ENCODE assay signal across 11 cellular contexts in genomic region chr1:161171191-161171590, GRCh38. TPM values are rescaled to one million over a fixed set of nuclear protein-coding genes. Genes with fewer than 3 reads are reported as not detected.
A peak's percentile ranks its signal among the peaks of the same experiment; 100 is the strongest.
DNase-seq lines count a peak whose midpoint lies in the region; ATAC-seq, FAIRE-seq and TF ChIP-seq lines count a peak whose summit lies in the region.
"Had no signal": no experiment of that assay in that cellular context is flagged by ENCODE, and none has a peak within 500 bp of the region (broad histone marks: within the 10 kb centered on the region; RNA-seq: fewer than 3 reads in every experiment).

No MANE protein-coding gene starts in this region.

- no TSS peak for BruUV-seq in K562 (replicated peaks; lab: Mats Ljungman, UMichigan)

- H2AFZ ChIP-seq in K562 (ENCODE audit: low read depth, low read length) (no peak overlapping the region), osteoblast (ENCODE audit: low read length) (no peak overlapping the region)

- POLR2A ChIA-PET in activated CD4-positive, alpha-beta T cell treated with anti-CD3 and anti-CD28 coated beads, Interleukin-2, amount 10 ng/mL, durations not matched to agents 7 days and 5 days (lab: Charles Lee) = no interaction called here
- POLR2A ChIA-PET in K562 (lab: Yijun Ruan, JAX) = interaction anchor here (0.6 to 3.1 kb wide), 4 partner anchors 10 to 1523 kb away, joined by 3 to 12 read pairs (median 8); no protein-coding TSS in a partner anchor

- CTCF ChIA-PET in activated CD4-positive, alpha-beta T cell treated with anti-CD3 and anti-CD28 coated beads, Interleukin-2, amount 10 ng/mL, durations not matched to agents 7 days and 5 days (lab: Charles Lee) = interaction anchor here (0.5 to 2.3 kb wide), 3 partner anchors 8 to 283 kb away, joined by 3 to 14 read pairs (median 3); no protein-coding TSS in a partner anchor
- CTCF ChIA-PET in K562 (lab: Yijun Ruan, JAX; ENCODE audit: low intra/inter-chr PET ratio) = no interaction called here

- H3K4me3 Mint-ChIP-seq in activated CD4-positive, alpha-beta T cell treated with anti-CD3 and anti-CD28 coated beads, Interleukin-2, amount 10 ng/mL, durations not matched to agents 7 days and 5 days = no peak overlapping the region

- H3K9me1 ChIP-seq in K562 (ENCODE audit: control insufficient read depth, insufficient read depth, low read length) = no peaks in the 10 kb centered on the region

- peaks cover 80% of the 10 kb centered on the region for H3K36me3 ChIP-seq in K562 (ENCODE audit: control insufficient read depth, insufficient read depth, low read length)
- peaks cover 56% of the 10 kb centered on the region for H3K36me3 ChIP-seq in osteoblast (ENCODE audit: insufficient read depth, low read length)

- H3K4me2 ChIP-seq in K562 (ENCODE audit: insufficient read depth, low read length) (no peak overlapping the region), osteoblast (ENCODE audit: insufficient read depth, low read length) (no peak overlapping the region)

- WGBS in K562 (ENCODE audit: insufficient coverage, low coverage, missing lambda C conversion rate) = 77% methylated on average over 4 of the region's 5 CpGs

- no peak for TF ChIP-seq EP300 in K562 (IDR thresholded peaks at IDR 0.05; ENCODE audit: low read length)

- no peaks in the 10 kb centered on the region for H3K27me3 Mint-ChIP-seq in activated CD4-positive, alpha-beta T cell treated with anti-CD3 and anti-CD28 coated beads, Interleukin-2, amount 10 ng/mL, durations not matched to agents 7 days and 5 days

- H3K4me3 ChIP-seq in HFF-Myc (replicated peaks; ENCODE audit: low read depth, low read length) (no peak overlapping the region), K562 (no peak overlapping the region), osteoblast (ENCODE audit: insufficient read depth, low read length) (no peak overlapping the region)
- H3K4me3 ChIP-seq: esophagus muscularis mucosa had no signal

- TF ChIP-seq RAD21 in K562 (CRISPR knock-in tag; conservative IDR thresholded peaks at IDR 0.05 in 1 of 2, IDR thresholded peaks at IDR 0.05 in 1 of 2) = no peak

- H3K27me3 ChIP-seq in K562 (ENCODE audit: control insufficient read depth in 2 of 2, insufficient read depth in 2 of 2, low read length in 2 of 2) (no peaks in the 10 kb centered on the region), osteoblast (ENCODE audit: insufficient read depth, low read length) (no peaks in the 10 kb centered on the region)
- H3K27me3 ChIP-seq: esophagus muscularis mucosa had no signal

- peak overlapping the region; percentile 57 for H3K27ac Mint-ChIP-seq in activated CD4-positive, alpha-beta T cell treated with anti-CD3 and anti-CD28 coated beads, Interleukin-2, amount 10 ng/mL, durations not matched to agents 7 days and 5 days

- ATAC-seq in K562 = no peak
- no peak for ATAC-seq in HG03175 (IDR thresholded peaks at IDR 0.05; ENCODE audit: unreplicated experiment)

- H3K9me3 Mint-ChIP-seq in activated CD4-positive, alpha-beta T cell treated with anti-CD3 and anti-CD28 coated beads, Interleukin-2, amount 10 ng/mL, durations not matched to agents 7 days and 5 days = no peaks in the 10 kb centered on the region

- peaks cover 40% of the 10 kb centered on the region for H3K4me1 Mint-ChIP-seq in activated CD4-positive, alpha-beta T cell treated with anti-CD3 and anti-CD28 coated beads, Interleukin-2, amount 10 ng/mL, durations not matched to agents 7 days and 5 days

- FAIRE-seq in K562 (lab: Jason Lieb, UNC) = no peak

- TF ChIP-seq POLR2A in K562 (conservative IDR thresholded peaks at IDR 0.05) = no peak

- H3K79me2 ChIP-seq in K562 (ENCODE audit: control insufficient read depth, insufficient read depth, low read length) (peaks cover 33% of the 10 kb centered on the region), osteoblast (ENCODE audit: insufficient read depth, low read length) (peaks cover 17% of the 10 kb centered on the region)

- H3K9me3 ChIP-seq in K562 (replicated peaks; ENCODE audit: control insufficient read depth, insufficient read depth, low read depth, low read length) (no peaks in the 10 kb centered on the region), osteoblast (ENCODE audit: low read depth, low read length) (no peaks in the 10 kb centered on the region)
- H3K9me3 ChIP-seq: esophagus muscularis mucosa had no signal

- H4K20me1 ChIP-seq in K562 (replicated peaks; ENCODE audit: control insufficient read depth, insufficient read depth, low read length) (no peaks in the 10 kb centered on the region), osteoblast (ENCODE audit: insufficient read depth, low read length) (no peaks in the 10 kb centered on the region)

- DNase-seq in activated CD4-positive, alpha-beta T cell treated with anti-CD3 and anti-CD28 coated beads, Interleukin-2, amount 10 ng/mL, durations not matched to agents 7 days and 5 days = no peak
- no peak for DNase-seq in activated CD4-positive, alpha-beta T cell treated with anti-CD3 and anti-CD28 coated beads, Interleukin-2, amount 50 U/mL, for 48 hours
- no peak for DNase-seq in HFF-Myc (ENCODE audit: extremely low read depth, low read depth)
- DNase-seq in K562 (ENCODE audit: extremely low read depth in 1 of 4, low spot score in 3 of 4) = peak in 1 of 4 experiments; percentile 14
- peak; percentile 27 for DNase-seq in osteoblast (ENCODE audit: insufficient read length, low spot score, missing footprints)
- no peak for DNase-seq in C1 segment of cervical spinal cord (lab: John Stamatoyannopoulos, UW)
- DNase-seq in NCI-H748 (lab: John Stamatoyannopoulos, UW; ENCODE audit: unreplicated experiment) = no peak
- DNase-seq: DMS79, mesenchymal stem cell had no signal

- peaks cover 47% of the 10 kb centered on the region for H3K36me3 Mint-ChIP-seq in activated CD4-positive, alpha-beta T cell treated with anti-CD3 and anti-CD28 coated beads, Interleukin-2, amount 10 ng/mL, durations not matched to agents 7 days and 5 days (ENCODE audit: low read depth)

- intact Hi-C loops in K562 (cut with micrococcal nuclease) = loop anchor here (10.0 kb wide), 1 partner anchor 336 kb away; no protein-coding TSS in a partner anchor

- H3K27ac ChIP-seq in K562 (ENCODE audit: extremely low read depth, low read depth, low read length) (no peak overlapping the region), osteoblast (ENCODE audit: low read depth, low read length) (peak overlapping the region; percentile 92)

- H3K4me1 ChIP-seq in K562 (replicated peaks in 1 of 2; ENCODE audit: control insufficient read depth in 2 of 2, insufficient read depth in 2 of 2, low read length in 2 of 2) = peaks cover 15 to 45% of the 10 kb centered on the region in 2 experiments; a peak in 4 of 5 replicates
- H3K4me1 ChIP-seq in osteoblast (ENCODE audit: insufficient read depth, low read length) = peaks cover 25% of the 10 kb centered on the region

- TF ChIP-seq CTCF in HFF-Myc (IDR thresholded peaks at IDR 0.05; ENCODE audit: low read depth, low read length, missing control alignments) (peak; percentile 33), K562 (IDR thresholded peaks at IDR 0.05 in 2 of 3, conservative IDR thresholded peaks at IDR 0.05 in 1 of 3; ENCODE audit: insufficient read depth in 2 of 3, low read depth in 1 of 3, low read length in 3 of 3) (peak; percentile 41 to 48 (median 42); a peak in 5 of 6 replicates), osteoblast (IDR thresholded peaks at IDR 0.05; ENCODE audit: extremely low read depth, low read depth, low read length) (peak; percentile 41)

- in situ Hi-C loops in K562 (cut with MboI) = no loop called here

- 0 out of 4 replicates have a peak overlapping the region, but pooled peaks of 1 of the 2 experiments have one; percentile 27 for H3K9ac ChIP-seq in K562 (ENCODE audit: insufficient read depth in 1 of 2, low read depth in 2 of 2, low read length in 2 of 2)

RNA-seq across cellular contexts. Expression of gene PPOX, which starts 5.0 kb away (rescaled TPM):
- total RNA-seq in activated CD4-positive, alpha-beta T cell treated with anti-CD3 and anti-CD28 coated beads, Interleukin-2, amount 10 ng/mL, durations not matched to agents 7 days and 5 days = 10 to 100 TPM; 33.6 to 40.7 TPM
- 111 and 182 TPM in 2 replicates for total RNA-seq in K562 (2011; cell fraction: chromatin; rRNA removed; ENCODE audit: low replicate concordance)
- 117 TPM in 2 replicates for total RNA-seq in K562 (2011; cell fraction: nucleolus; rRNA removed)
- total RNA-seq in K562 (2011; cell fraction: nucleoplasm; rRNA removed) = 116 and 129 TPM in 2 replicates
- total RNA-seq in K562 (2014; rRNA removed) = 45.9 and 66.7 TPM in 2 replicates
- total RNA-seq in K562 (2014; rRNA removed; fragmentation: Illumina TruSeq; extraction: Trizol) = 33.1 and 36.1 TPM in 2 replicates
- 22.1 and 24.9 TPM in 2 replicates for total RNA-seq in K562 (2015; rRNA removed; fragmentation: Illumina TruSeq; extraction: Trizol)
- total RNA-seq in K562 (2021) = 48.5 TPM in 2 replicates
- polyA plus RNA-seq in K562 (2011; rRNA removed) = 57.1 and 98.3 TPM in 2 replicates
- 56.7 and 63.8 TPM in 2 replicates for polyA plus RNA-seq in K562 (2011; cell fraction: cytosol; rRNA removed)
- polyA plus RNA-seq in K562 (2011; cell fraction: nucleus; rRNA removed) = 357 and 442 TPM in 2 replicates
- polyA plus RNA-seq in K562 (2012) = 44.3 and 62.8 TPM in 2 replicates
- polyA plus RNA-seq in K562 (2014; fragmentation: Illumina TruSeq; extraction: Trizol) = 35.4 and 38.9 TPM in 2 replicates
- polyA plus RNA-seq in K562 (2014; fragmentation: Nextera tagmentation; extraction: Ambion mirVana) = 10 to 100 TPM; 17.0 to 31.1 TPM
- polyA plus RNA-seq in K562 (2014; rRNA removed) = 55.4 and 81.8 TPM in 2 replicates
- 22.0 and 25.5 TPM in 2 replicates for polyA minus RNA-seq in K562 (2011; rRNA and poly(A)+ RNA removed)
- polyA minus RNA-seq in K562 (2011; cell fraction: cytosol; rRNA and poly(A)+ RNA removed) = 12.2 and 28.6 TPM in 2 replicates
- 34.2 and 56.1 TPM in 2 replicates for polyA minus RNA-seq in K562 (2011; cell fraction: nucleus; rRNA and poly(A)+ RNA removed)
- 15.9 and 19.5 TPM in 2 replicates for total RNA-seq in osteoblast

RNA-seq across cellular contexts. Expression of gene B4GALT3, which starts 6.1 kb away (rescaled TPM):
- 10 to 100 TPM; 43.1 to 48.6 TPM for total RNA-seq in activated CD4-positive, alpha-beta T cell treated with anti-CD3 and anti-CD28 coated beads, Interleukin-2, amount 10 ng/mL, durations not matched to agents 7 days and 5 days
- 57.0 and 113 TPM in 2 replicates for total RNA-seq in K562 (2011; cell fraction: chromatin; rRNA removed; ENCODE audit: low replicate concordance)
- 102 and 112 TPM in 2 replicates for total RNA-seq in K562 (2011; cell fraction: nucleolus; rRNA removed)
- total RNA-seq in K562 (2011; cell fraction: nucleoplasm; rRNA removed) = 89.3 and 101 TPM in 2 replicates
- 37.1 and 68.3 TPM in 2 replicates for total RNA-seq in K562 (2014; rRNA removed)
- 32.0 TPM in 2 replicates for total RNA-seq in K562 (2014; rRNA removed; fragmentation: Illumina TruSeq; extraction: Trizol)
- total RNA-seq in K562 (2015; rRNA removed; fragmentation: Illumina TruSeq; extraction: Trizol) = 38.0 and 41.2 TPM in 2 replicates
- total RNA-seq in K562 (2021) = 57.6 and 59.9 TPM in 2 replicates
- polyA plus RNA-seq in K562 (2011; rRNA removed) = 31.2 and 48.5 TPM in 2 replicates
- polyA plus RNA-seq in K562 (2011; cell fraction: cytosol; rRNA removed) = 49.7 and 72.8 TPM in 2 replicates
- 118 and 168 TPM in 2 replicates for polyA plus RNA-seq in K562 (2011; cell fraction: nucleus; rRNA removed)
- 52.6 and 67.1 TPM in 2 replicates for polyA plus RNA-seq in K562 (2012)
- polyA plus RNA-seq in K562 (2014; fragmentation: Illumina TruSeq; extraction: Trizol) = 82.0 and 85.4 TPM in 2 replicates
- 100 to 1,000 TPM in 1 of 2 experiments, 10 to 100 TPM in 1; 46.1 to 103 TPM for polyA plus RNA-seq in K562 (2014; fragmentation: Nextera tagmentation; extraction: Ambion mirVana)
- polyA plus RNA-seq in K562 (2014; rRNA removed) = 50.7 and 66.4 TPM in 2 replicates
- 15.4 and 16.3 TPM in 2 replicates for polyA minus RNA-seq in K562 (2011; rRNA and poly(A)+ RNA removed)
- 25.1 and 26.1 TPM in 2 replicates for polyA minus RNA-seq in K562 (2011; cell fraction: cytosol; rRNA and poly(A)+ RNA removed)
- 21.9 and 28.3 TPM in 2 replicates for polyA minus RNA-seq in K562 (2011; cell fraction: nucleus; rRNA and poly(A)+ RNA removed)
- 18.5 and 18.9 TPM in 2 replicates for total RNA-seq in osteoblast

RNA-seq across cellular contexts. Expression of gene USP21, which starts 11.9 kb away (rescaled TPM):
- 10 to 100 TPM; 34.7 to 40.2 TPM for total RNA-seq in activated CD4-positive, alpha-beta T cell treated with anti-CD3 and anti-CD28 coated beads, Interleukin-2, amount 10 ng/mL, durations not matched to agents 7 days and 5 days
- total RNA-seq in K562 (2011; cell fraction: chromatin; rRNA removed; ENCODE audit: low replicate concordance) = 83.0 and 141 TPM in 2 replicates
- total RNA-seq in K562 (2011; cell fraction: nucleolus; rRNA removed) = 82.2 and 86.2 TPM in 2 replicates
- total RNA-seq in K562 (2011; cell fraction: nucleoplasm; rRNA removed) = 77.2 and 80.0 TPM in 2 replicates
- total RNA-seq in K562 (2014; rRNA removed) (21.6 and 25.7 TPM in 2 replicates), K562 (2014; rRNA removed; fragmentation: Illumina TruSeq; extraction: Trizol) (4.9 and 5.1 TPM in 2 replicates), K562 (2015; rRNA removed; fragmentation: Illumina TruSeq; extraction: Trizol) (7.2 and 9.5 TPM in 2 replicates), K562 (2021) (41.7 and 42.7 TPM in 2 replicates), osteoblast (8.0 and 9.1 TPM in 2 replicates)
- polyA plus RNA-seq in K562 (2011; rRNA removed) (22.9 and 38.9 TPM in 2 replicates), K562 (2014; fragmentation: Illumina TruSeq; extraction: Trizol) (44.9 and 52.4 TPM in 2 replicates), K562 (2014; fragmentation: Nextera tagmentation; extraction: Ambion mirVana) (10 to 100 TPM; 14.7 to 14.8 TPM), K562 (2014; rRNA removed) (35.4 and 39.3 TPM in 2 replicates)
- polyA plus RNA-seq in K562 (2011; cell fraction: cytosol; rRNA removed) = 42.3 and 59.0 TPM in 2 replicates
- polyA plus RNA-seq in K562 (2011; cell fraction: nucleus; rRNA removed) = 238 and 248 TPM in 2 replicates
- 26.7 and 40.5 TPM in 2 replicates for polyA plus RNA-seq in K562 (2012)
- polyA minus RNA-seq in K562 (2011; rRNA and poly(A)+ RNA removed) = 13.3 and 16.3 TPM in 2 replicates
- 15.9 and 25.0 TPM in 2 replicates for polyA minus RNA-seq in K562 (2011; cell fraction: cytosol; rRNA and poly(A)+ RNA removed)
- 42.5 and 75.6 TPM in 2 replicates for polyA minus RNA-seq in K562 (2011; cell fraction: nucleus; rRNA and poly(A)+ RNA removed)

RNA-seq across cellular contexts. Expression of gene UFC1, which starts 17.4 kb away (rescaled TPM):
- 100 to 1,000 TPM; 115 to 120 TPM for total RNA-seq in activated CD4-positive, alpha-beta T cell treated with anti-CD3 and anti-CD28 coated beads, Interleukin-2, amount 10 ng/mL, durations not matched to agents 7 days and 5 days
- 38.3 and 47.8 TPM in 2 replicates for total RNA-seq in K562 (2011; cell fraction: chromatin; rRNA removed; ENCODE audit: low replicate concordance)
- total RNA-seq in K562 (2011; cell fraction: nucleolus; rRNA removed) = 27.1 and 28.9 TPM in 2 replicates
- 45.8 and 57.9 TPM in 2 replicates for total RNA-seq in K562 (2011; cell fraction: nucleoplasm; rRNA removed)
- 97.1 and 112 TPM in 2 replicates for total RNA-seq in K562 (2014; rRNA removed)
- 151 TPM in 2 replicates for total RNA-seq in K562 (2014; rRNA removed; fragmentation: Illumina TruSeq; extraction: Trizol)
- total RNA-seq in K562 (2015; rRNA removed; fragmentation: Illumina TruSeq; extraction: Trizol) = 165 and 167 TPM in 2 replicates
- 92.8 and 94.2 TPM in 2 replicates for total RNA-seq in K562 (2021)
- polyA plus RNA-seq in K562 (2011; rRNA removed) = 161 and 166 TPM in 2 replicates
- polyA plus RNA-seq in K562 (2011; cell fraction: cytosol; rRNA removed) = 91.4 and 190 TPM in 2 replicates
- polyA plus RNA-seq in K562 (2011; cell fraction: nucleus; rRNA removed) = 39.8 and 76.0 TPM in 2 replicates
- 124 and 155 TPM in 2 replicates for polyA plus RNA-seq in K562 (2012)
- polyA plus RNA-seq in K562 (2014; fragmentation: Illumina TruSeq; extraction: Trizol) = 167 and 190 TPM in 2 replicates
- 100 to 1,000 TPM; 213 to 220 TPM for polyA plus RNA-seq in K562 (2014; fragmentation: Nextera tagmentation; extraction: Ambion mirVana)
- polyA plus RNA-seq in K562 (2014; rRNA removed) = 113 and 143 TPM in 2 replicates
- polyA minus RNA-seq in K562 (2011; rRNA and poly(A)+ RNA removed) = 154 and 155 TPM in 2 replicates
- polyA minus RNA-seq in K562 (2011; cell fraction: cytosol; rRNA and poly(A)+ RNA removed) = 56.1 and 62.8 TPM in 2 replicates
- 16.7 and 35.9 TPM in 2 replicates for polyA minus RNA-seq in K562 (2011; cell fraction: nucleus; rRNA and poly(A)+ RNA removed)
- 87.5 and 95.2 TPM in 2 replicates for total RNA-seq in osteoblast

RNA-seq across cellular contexts. Expression of gene ADAMTS4, which starts 27.7 kb away (rescaled TPM):
- 1 to 10 TPM in 1 of 2 experiments, under 1 TPM in 1; 0.31 to 1.3 TPM for total RNA-seq in activated CD4-positive, alpha-beta T cell treated with anti-CD3 and anti-CD28 coated beads, Interleukin-2, amount 10 ng/mL, durations not matched to agents 7 days and 5 days
- total RNA-seq in K562 (2011; cell fraction: chromatin; rRNA removed; ENCODE audit: low replicate concordance) = 2.7 and 5.1 TPM in 2 replicates
- total RNA-seq in K562 (2011; cell fraction: nucleolus; rRNA removed) = 2.5 and 5.8 TPM in 2 replicates
- total RNA-seq in K562 (2011; cell fraction: nucleoplasm; rRNA removed) = 1.9 and 2.9 TPM in 2 replicates
- total RNA-seq in K562 (2014; rRNA removed) (0.41 and 1.1 TPM in 2 replicates), K562 (2014; rRNA removed; fragmentation: Illumina TruSeq; extraction: Trizol) (0.29 and 0.32 TPM in 2 replicates), K562 (2015; rRNA removed; fragmentation: Illumina TruSeq; extraction: Trizol) (0.18 and 0.41 TPM in 2 replicates), K562 (2021) (1.5 and 3.7 TPM in 2 replicates), osteoblast (1.4 and 3.5 TPM in 2 replicates)
- polyA plus RNA-seq in K562 (2011; rRNA removed) (0.27 and 0.45 TPM in 2 replicates), K562 (2014; fragmentation: Illumina TruSeq; extraction: Trizol) (0.52 and 1.6 TPM in 2 replicates), K562 (2014; fragmentation: Nextera tagmentation; extraction: Ambion mirVana) (under 1 TPM; 0.07 to 0.13 TPM), K562 (2014; rRNA removed) (0.58 and 0.85 TPM in 2 replicates)
- polyA plus RNA-seq in K562 (2011; cell fraction: cytosol; rRNA removed) = 0.24 and 0.57 TPM in 2 replicates
- polyA plus RNA-seq in K562 (2011; cell fraction: nucleus; rRNA removed) = 0.39 and 0.98 TPM in 2 replicates
- polyA plus RNA-seq in K562 (2012) = 0.76 and 0.78 TPM in 2 replicates
- 0.12 and 0.95 TPM in 2 replicates for polyA minus RNA-seq in K562 (2011; rRNA and poly(A)+ RNA removed)
- polyA minus RNA-seq in K562 (2011; cell fraction: cytosol; rRNA and poly(A)+ RNA removed) = 2.6 TPM in 1 of 2 replicates, not detected in the other
- 1.1 and 1.9 TPM in 2 replicates for polyA minus RNA-seq in K562 (2011; cell fraction: nucleus; rRNA and poly(A)+ RNA removed)
